ENCODE assay signal across 8 cellular contexts in the genomic region with DNA sequence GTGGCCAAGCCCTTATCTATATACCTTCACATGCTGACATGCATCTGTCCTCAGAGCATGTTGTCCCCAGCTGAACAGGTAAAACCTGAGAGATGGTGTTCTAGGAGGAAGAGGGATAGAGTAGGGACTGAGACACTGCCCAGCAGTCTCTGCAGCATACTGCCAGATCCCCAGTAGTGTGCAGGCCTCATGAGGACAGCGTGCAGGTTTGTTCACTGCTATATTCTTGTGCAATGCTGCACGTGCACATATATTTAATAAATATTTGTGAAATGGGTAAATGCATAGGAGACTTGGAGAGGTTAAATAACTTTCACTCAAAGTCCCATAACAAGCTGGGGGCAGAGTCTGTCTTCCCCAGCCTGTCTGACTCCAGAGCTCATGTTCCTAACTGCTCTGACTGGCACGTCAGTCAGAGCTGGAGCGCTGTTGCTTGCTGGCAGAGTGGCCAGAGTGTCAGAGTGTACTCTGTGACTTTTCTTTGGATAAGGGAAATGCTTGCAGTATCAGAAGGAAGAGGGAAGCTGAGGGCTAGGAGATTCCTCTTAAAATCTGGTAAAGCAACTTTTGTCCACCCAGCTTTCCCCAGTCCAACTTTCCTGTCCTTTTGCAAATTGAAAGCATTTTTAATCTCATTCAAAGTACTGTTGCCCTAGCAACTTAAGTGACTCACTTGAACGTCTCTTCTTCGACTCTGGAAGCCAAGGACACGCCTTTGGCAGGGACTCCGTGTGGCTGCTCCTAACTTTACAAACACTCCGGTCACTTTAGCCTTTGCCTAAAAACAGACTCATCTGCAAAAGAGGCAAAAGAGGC. TPM values are rescaled to one million over a fixed set of nuclear protein-coding genes. Genes with fewer than 3 reads are reported as not detected.
DNase-seq lines count a peak whose midpoint lies in the region; ATAC-seq and TF ChIP-seq lines count a peak whose summit lies in the region.

No MANE protein-coding gene starts in this region.

- H3K9me3 ChIP-seq in mesenchymal stem cell (ENCODE audit: control insufficient read depth, low read length), result no peaks in the 10 kb centered on the region
- no peaks in the 10 kb centered on the region for H3K9me3 ChIP-seq in upper lobe of left lung
- no peaks in the 10 kb centered on the region for H3K9me3 ChIP-seq in SJCRH30 (replicated peaks)

- TF ChIP-seq CTCF in dorsolateral prefrontal cortex (IDR thresholded peaks at IDR 0.05 in 54 of 56, conservative IDR thresholded peaks at IDR 0.05 in 2 of 56; ENCODE audit: low read depth in 1 of 56, partially characterized antibody in 56 of 56), result no peak
- TF ChIP-seq CTCF in upper lobe of left lung (IDR thresholded peaks at IDR 0.05), result no peak

- peak overlapping the region in 39 of 59 donors; percentile 0 to 67 (median 33) for H3K27ac ChIP-seq in dorsolateral prefrontal cortex
- no peak overlapping the region for H3K27ac ChIP-seq in mesenchymal stem cell (ENCODE audit: low read length, poor library complexity, severe bottlenecking)
- H3K27ac ChIP-seq in upper lobe of left lung, result peak overlapping the region; percentile 6 to 64 (median 42)
- H3K27ac ChIP-seq in SJCRH30, result no peak overlapping the region

- peaks cover 1% of the 10 kb centered on the region for H3K4me1 ChIP-seq in mesenchymal stem cell (ENCODE audit: control insufficient read depth, insufficient read depth, low read depth, low read length)
- peaks cover 15 to 25% (median 21%) of the 10 kb centered on the region in 4 donors for H3K4me1 ChIP-seq in upper lobe of left lung
- no peaks in the 10 kb centered on the region for H3K4me1 ChIP-seq in SJCRH30

- 33% methylated on average over 6 of the region's 9 CpGs for WGBS in mesenchymal stem cell
- 37 to 43% methylated on average over 9 of the region's 9 CpGs for WGBS in upper lobe of left lung, 2 donors

- H3K23ac ChIP-seq in mesenchymal stem cell (ENCODE audit: low read length in 2 of 2), result no peak overlapping the region

- no peak overlapping the region for H2BK5ac ChIP-seq in mesenchymal stem cell (ENCODE audit: low read depth, low read length, poor library complexity, severe bottlenecking)

- peak overlapping the region; percentile 84 for H3K9ac ChIP-seq in mesenchymal stem cell (ENCODE audit: low read length)

- no peak overlapping the region for H4K8ac ChIP-seq in mesenchymal stem cell (ENCODE audit: low read length)

- H3K4ac ChIP-seq in mesenchymal stem cell (ENCODE audit: low read depth in 1 of 2, low read length in 2 of 2), result no peak overlapping the region

- no peak overlapping the region for H3K14ac ChIP-seq in mesenchymal stem cell (ENCODE audit: low read length in 2 of 2)

- TF ChIP-seq POLR2A in upper lobe of left lung (IDR thresholded peaks at IDR 0.05), result no peak

- H3K79me1 ChIP-seq in mesenchymal stem cell (replicated peaks; ENCODE audit: low read length, poor library complexity, severe bottlenecking), result no peaks in the 10 kb centered on the region

- H3K4me2 ChIP-seq in mesenchymal stem cell (ENCODE audit: low read length, poor library complexity, severe bottlenecking), result no peak overlapping the region

- H2BK120ac ChIP-seq in mesenchymal stem cell (ENCODE audit: low read depth, low read length), result no peak overlapping the region

- peak overlapping the region in 5 of 59 donors; percentile 3 to 19 (median 12) for H3K4me3 ChIP-seq in dorsolateral prefrontal cortex
- peak overlapping the region in 1 of 2 experiments; percentile 60 for H3K4me3 ChIP-seq in mesenchymal stem cell (ENCODE audit: insufficient read depth in 1 of 2, low read depth in 1 of 2, low read length in 2 of 2)
- peak overlapping the region in 1 of 4 donors; percentile 7 for H3K4me3 ChIP-seq in upper lobe of left lung
- H3K4me3 ChIP-seq in SJCRH30, result no peak overlapping the region

- H4K91ac ChIP-seq in mesenchymal stem cell (ENCODE audit: low read length), result no peak overlapping the region

- H2AFZ ChIP-seq in mesenchymal stem cell (ENCODE audit: low read depth, low read length), result no peak overlapping the region

- no peak overlapping the region for H2AK5ac ChIP-seq in mesenchymal stem cell (ENCODE audit: low read length, severe bottlenecking)

- H3K18ac ChIP-seq in mesenchymal stem cell (ENCODE audit: low read depth in 1 of 2, low read length in 2 of 2), result no peak overlapping the region

- no peak overlapping the region for H2BK15ac ChIP-seq in mesenchymal stem cell (ENCODE audit: low read depth, poor library complexity, severe bottlenecking)

- H3K36me3 ChIP-seq in mesenchymal stem cell (ENCODE audit: control insufficient read depth in 1 of 2, insufficient read depth in 2 of 2, low read depth in 1 of 2, low read length in 2 of 2) (peaks cover 7 to 13% of the 10 kb centered on the region in 2 experiments), upper lobe of left lung (peaks cover 0 to 26% (median 2%) of the 10 kb centered on the region in 4 donors), SJCRH30 (no peaks in the 10 kb centered on the region)

- no peak for TF ChIP-seq EP300 in upper lobe of left lung (IDR thresholded peaks at IDR 0.05)

- H3K27me3 ChIP-seq in dorsolateral prefrontal cortex, result no peaks in the 10 kb centered on the region
- H3K27me3 ChIP-seq in mesenchymal stem cell (ENCODE audit: control insufficient read depth in 1 of 2, insufficient read depth in 1 of 2, low read length in 2 of 2), result no peaks in the 10 kb centered on the region
- no peaks in the 10 kb centered on the region for H3K27me3 ChIP-seq in upper lobe of left lung
- no peaks in the 10 kb centered on the region for H3K27me3 ChIP-seq in SJCRH30

- ATAC-seq in upper lobe of left lung (ENCODE audit: low FRiP score in 2 of 2), result peak; percentile 84 to 96

- intact Hi-C loops in dorsolateral prefrontal cortex (cut with DNase I), result loop anchor here in 1 of 2 donors (5.0 to 10.0 kb wide), 2 partner anchors 35 to 208 kb away; a partner anchor contains a TSS

- peak overlapping the region in 1 of 2 experiments; percentile 10 for H2BK12ac ChIP-seq in mesenchymal stem cell (ENCODE audit: low read length in 2 of 2)

- DNase-seq in DMS 273 (lab: John Stamatoyannopoulos, UW; ENCODE audit: unreplicated experiment) (peak; percentile 38), DMS 273 treated with DMSO at 0.1 percent for 48 hours (lab: John Stamatoyannopoulos, UW) (no peak), dorsolateral prefrontal cortex (peak in 1 of 10 donors; percentile 42), mesenchymal stem cell (peak; percentile 83), upper lobe of left lung (peak in 1 of 2 donors; percentile 61), SJCRH30 (no peak), DMS53 treated with DMSO at 0.1 percent for 48 hours (lab: John Stamatoyannopoulos, UW; ENCODE audit: unreplicated experiment) (no peak)
- DNase-seq in activated CD4-positive, alpha-beta T cell treated with anti-CD3 and anti-CD28 coated beads, Interleukin-2, amount 50 U/mL, for 4 hours, result no peak

RNA-seq across cellular contexts. Expression of a gene that starts 14.9 kb away (rescaled TPM):
- total RNA-seq in dorsolateral prefrontal cortex, result 10 to 100 TPM in 105 of 120 experiments, 1 to 10 TPM in 15; 7.5 to 25.1 (median 12.6) TPM
- 5.9 TPM for polyA plus RNA-seq in mesenchymal stem cell (2013, experiment 1 of 2)
- polyA plus RNA-seq in mesenchymal stem cell (2013, experiment 2 of 2), result 6.1 TPM
- total RNA-seq in upper lobe of left lung, result 10 to 100 TPM in 3 of 6 donors, 1 to 10 TPM in 3; 7.2 to 14.7 (median 10.6) TPM
- 15.3 and 15.8 TPM in 2 replicates for total RNA-seq in SJCRH30 (2014; rRNA removed; shearing (Covaris generic))

RNA-seq across cellular contexts. Expression of a gene that starts 40.1 kb away (rescaled TPM):
- 100 to 1,000 TPM in 2 of 120 experiments, 10 to 100 TPM in 118; 20.9 to 141 (median 42.8) TPM for total RNA-seq in dorsolateral prefrontal cortex
- polyA plus RNA-seq in mesenchymal stem cell (2013, experiment 1 of 2), result 9.8 TPM
- 9.8 TPM for polyA plus RNA-seq in mesenchymal stem cell (2013, experiment 2 of 2)
- 10 to 100 TPM; 43.2 to 77.5 (median 56.2) TPM for total RNA-seq in upper lobe of left lung
- total RNA-seq in SJCRH30 (2014; rRNA removed; shearing (Covaris generic)), result 0.25 and 0.30 TPM in 2 replicates

Comparison
In these comparisons a context has a peak if more than half of its experiments do, and no peak if none do; other contexts are left out.
1. DNase-seq: peak in DMS 273 (single experiment) and mesenchymal stem cell (single experiment); none in DMS 273 treated with DMSO at 0.1 percent for 48 hours (single experiment), SJCRH30 (0 of 2), DMS53 treated with DMSO at 0.1 percent for 48 hours (single experiment) and activated CD4-positive, alpha-beta T cell treated with anti-CD3 and anti-CD28 coated beads, Interleukin-2, amount 50 U/mL, for 4 hours (0 of 2).
2. H3K27ac ChIP-seq: peak in dorsolateral prefrontal cortex (39 of 59) and upper lobe of left lung (4 of 4); none in mesenchymal stem cell (single experiment) and SJCRH30 (single experiment).
3. RNA of a gene that starts 40.1 kb away (total RNA-seq): 43.2 to 77.5 TPM in upper lobe of left lung and 20.9 to 141 TPM in dorsolateral prefrontal cortex; 0.25 to 0.30 TPM in SJCRH30; every median in the first group is over 10 times any median in the second.